ENCODE assay signal across 1 cellular context in the genomic region with DNA sequence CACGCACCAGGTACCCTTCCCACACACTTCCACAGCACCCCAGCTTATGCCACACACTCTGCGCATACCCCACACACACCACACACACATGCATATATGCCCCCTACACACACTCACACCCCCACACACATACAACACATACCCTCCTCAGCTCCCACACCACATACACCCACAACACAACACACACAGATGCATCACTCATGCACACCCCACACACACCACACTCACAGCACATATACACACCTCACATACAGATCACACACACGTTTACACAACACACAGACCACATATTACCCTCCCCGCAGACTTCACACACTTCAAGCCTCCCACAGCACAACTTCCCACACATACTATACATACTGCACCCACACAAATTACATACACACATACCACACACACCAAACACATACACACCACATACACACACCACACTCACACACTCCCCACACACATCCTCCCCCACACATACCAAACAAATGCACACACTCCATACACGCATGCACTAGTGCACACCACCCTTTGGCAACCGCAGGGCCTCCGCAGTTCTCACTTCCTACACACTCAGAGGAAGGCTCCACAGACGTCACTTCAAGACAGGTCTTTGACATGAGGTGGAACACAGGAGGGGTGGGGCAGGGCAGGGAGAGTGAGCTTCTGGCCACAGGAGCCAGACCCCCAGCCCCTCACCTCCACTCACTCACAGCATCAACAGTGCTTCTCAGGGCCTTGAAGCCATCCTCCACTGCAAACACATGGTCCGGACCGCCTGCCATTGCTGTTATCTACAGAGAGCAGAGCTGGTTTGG.
TF ChIP-seq lines count a peak whose summit lies in the region.

No MANE protein-coding gene starts in this region.

TF ChIP-seq in GM12878, 131 proteins besides CTCF, POLR2A, EP300 and RAD21 (continued from another document and continues in another):
- TF ChIP-seq EGR1 (IDR thresholded peaks at IDR 0.05; ENCODE audit: borderline replicate concordance in 1 of 2, low read depth in 2 of 2, low read length in 2 of 2) (0 out of 3 replicates have a peak, but pooled peaks of 1 of the 2 experiments have one; percentile 22), STAT3 (IDR thresholded peaks at IDR 0.05; ENCODE audit: low read depth, low read length) (no peak), MAX (IDR thresholded peaks at IDR 0.05; ENCODE audit: low read depth, low read length) (no peak), CREB1 (IDR thresholded peaks at IDR 0.05; ENCODE audit: low read depth) (peak; percentile 56; the same call in 1 of the 2 replicates), BACH1 (IDR thresholded peaks at IDR 0.05; ENCODE audit: borderline replicate concordance) (peak; percentile 52; the same call in 1 of the 2 replicates), CBX5 (IDR thresholded peaks at IDR 0.05; ENCODE audit: low read depth) (no peak), RB1 (IDR thresholded peaks at IDR 0.05; ENCODE audit: borderline replicate concordance) (no peak), HDGF (IDR thresholded peaks at IDR 0.05) (no peak), GATAD2B (conservative IDR thresholded peaks at IDR 0.05; ENCODE audit: low read depth) (no peak), CHD1 (IDR thresholded peaks at IDR 0.05; ENCODE audit: low read depth, low read length) (no peak), RBBP5 (conservative IDR thresholded peaks at IDR 0.05) (no peak), NBN (IDR thresholded peaks at IDR 0.05) (peak; percentile 91), SIN3A (IDR thresholded peaks at IDR 0.05; ENCODE audit: low read depth, low read length) (no peak), ZBTB40 (IDR thresholded peaks at IDR 0.05; ENCODE audit: borderline replicate concordance) (no peak), ZZZ3 (IDR thresholded peaks at IDR 0.05; ENCODE audit: control insufficient read depth, insufficient read length, low read depth) (no peak), GABPA (IDR thresholded peaks at IDR 0.05; ENCODE audit: low read depth) (no peak), SRF (IDR thresholded peaks at IDR 0.05; ENCODE audit: low read depth in 2 of 2, low read length in 2 of 2) (no peak), SPI1 (IDR thresholded peaks at IDR 0.05; ENCODE audit: borderline replicate concordance, insufficient read depth, low read depth, low read length) (peak; percentile 62; the same call in 1 of the 2 replicates), ATF3 (IDR thresholded peaks at IDR 0.05; ENCODE audit: borderline replicate concordance, extremely low read depth, low read depth, low read length) (no peak), RFX5 (IDR thresholded peaks at IDR 0.05; ENCODE audit: low read depth, low read length) (no peak), CEBPB (IDR thresholded peaks at IDR 0.05; ENCODE audit: borderline replicate concordance in 1 of 2, low read depth in 2 of 2, low read length in 2 of 2) (no peak), MEF2A (IDR thresholded peaks at IDR 0.05; ENCODE audit: insufficient read depth, low read depth, low read length) (no peak), MEF2B (IDR thresholded peaks at IDR 0.05; ENCODE audit: partially characterized antibody, poor library complexity, severe bottlenecking) (no peak), ZBTB4 (CRISPR knock-in tag; IDR thresholded peaks at IDR 0.05) (no peak), ZNF622 (IDR thresholded peaks at IDR 0.05) (no peak), JUNB (IDR thresholded peaks at IDR 0.05) (no peak), BRCA1 (IDR thresholded peaks at IDR 0.05; ENCODE audit: low read depth, low read length) (no peak), POLR2AphosphoS2 (IDR thresholded peaks at IDR 0.05; ENCODE audit: low read depth, low read length) (no peak), BHLHE40 (IDR thresholded peaks at IDR 0.05; ENCODE audit: borderline replicate concordance in 1 of 2, low read depth in 2 of 2, low read length in 1 of 2) (peak; percentile 20 to 48; a peak in 2 of 4 replicates), FOXK2 (IDR thresholded peaks at IDR 0.05) (no peak), BMI1 (IDR thresholded peaks at IDR 0.05; ENCODE audit: borderline replicate concordance) (no peak), REST (IDR thresholded peaks at IDR 0.05; ENCODE audit: low read depth, low read length) (no peak), POU2F2 (IDR thresholded peaks at IDR 0.05; ENCODE audit: borderline replicate concordance, low read depth, low read length) (no peak), WRNIP1 (IDR thresholded peaks at IDR 0.05; ENCODE audit: borderline replicate concordance, low read depth, low read length) (no peak), TCF7 (IDR thresholded peaks at IDR 0.05; ENCODE audit: borderline replicate concordance) (no peak)
- TF ChIP-seq, protein P1, sequence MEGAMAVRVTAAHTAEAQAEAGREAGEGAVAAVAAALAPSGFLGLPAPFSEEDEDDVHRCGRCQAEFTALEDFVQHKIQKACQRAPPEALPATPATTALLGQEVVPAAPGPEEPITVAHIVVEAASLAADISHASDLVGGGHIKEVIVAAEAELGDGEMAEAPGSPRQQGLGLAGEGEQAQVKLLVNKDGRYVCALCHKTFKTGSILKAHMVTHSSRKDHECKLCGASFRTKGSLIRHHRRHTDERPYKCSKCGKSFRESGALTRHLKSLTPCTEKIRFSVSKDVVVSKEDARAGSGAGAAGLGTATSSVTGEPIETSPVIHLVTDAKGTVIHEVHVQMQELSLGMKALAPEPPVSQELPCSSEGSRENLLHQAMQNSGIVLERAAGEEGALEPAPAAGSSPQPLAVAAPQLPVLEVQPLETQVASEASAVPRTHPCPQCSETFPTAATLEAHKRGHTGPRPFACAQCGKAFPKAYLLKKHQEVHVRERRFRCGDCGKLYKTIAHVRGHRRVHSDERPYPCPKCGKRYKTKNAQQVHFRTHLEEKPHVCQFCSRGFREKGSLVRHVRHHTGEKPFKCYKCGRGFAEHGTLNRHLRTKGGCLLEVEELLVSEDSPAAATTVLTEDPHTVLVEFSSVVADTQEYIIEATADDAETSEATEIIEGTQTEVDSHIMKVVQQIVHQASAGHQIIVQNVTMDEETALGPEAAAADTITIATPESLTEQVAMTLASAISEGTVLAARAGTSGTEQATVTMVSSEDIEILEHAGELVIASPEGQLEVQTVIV (IDR thresholded peaks at IDR 0.05; ENCODE audit: borderline replicate concordance, partially characterized antibody), result no peak
- TF ChIP-seq, protein P2, sequence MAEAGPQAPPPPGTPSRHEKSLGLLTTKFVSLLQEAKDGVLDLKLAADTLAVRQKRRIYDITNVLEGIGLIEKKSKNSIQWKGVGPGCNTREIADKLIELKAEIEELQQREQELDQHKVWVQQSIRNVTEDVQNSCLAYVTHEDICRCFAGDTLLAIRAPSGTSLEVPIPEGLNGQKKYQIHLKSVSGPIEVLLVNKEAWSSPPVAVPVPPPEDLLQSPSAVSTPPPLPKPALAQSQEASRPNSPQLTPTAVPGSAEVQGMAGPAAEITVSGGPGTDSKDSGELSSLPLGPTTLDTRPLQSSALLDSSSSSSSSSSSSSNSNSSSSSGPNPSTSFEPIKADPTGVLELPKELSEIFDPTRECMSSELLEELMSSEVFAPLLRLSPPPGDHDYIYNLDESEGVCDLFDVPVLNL (IDR thresholded peaks at IDR 0.05; ENCODE audit: low read depth, low read length), result no peak
- TF ChIP-seq, protein P3, sequence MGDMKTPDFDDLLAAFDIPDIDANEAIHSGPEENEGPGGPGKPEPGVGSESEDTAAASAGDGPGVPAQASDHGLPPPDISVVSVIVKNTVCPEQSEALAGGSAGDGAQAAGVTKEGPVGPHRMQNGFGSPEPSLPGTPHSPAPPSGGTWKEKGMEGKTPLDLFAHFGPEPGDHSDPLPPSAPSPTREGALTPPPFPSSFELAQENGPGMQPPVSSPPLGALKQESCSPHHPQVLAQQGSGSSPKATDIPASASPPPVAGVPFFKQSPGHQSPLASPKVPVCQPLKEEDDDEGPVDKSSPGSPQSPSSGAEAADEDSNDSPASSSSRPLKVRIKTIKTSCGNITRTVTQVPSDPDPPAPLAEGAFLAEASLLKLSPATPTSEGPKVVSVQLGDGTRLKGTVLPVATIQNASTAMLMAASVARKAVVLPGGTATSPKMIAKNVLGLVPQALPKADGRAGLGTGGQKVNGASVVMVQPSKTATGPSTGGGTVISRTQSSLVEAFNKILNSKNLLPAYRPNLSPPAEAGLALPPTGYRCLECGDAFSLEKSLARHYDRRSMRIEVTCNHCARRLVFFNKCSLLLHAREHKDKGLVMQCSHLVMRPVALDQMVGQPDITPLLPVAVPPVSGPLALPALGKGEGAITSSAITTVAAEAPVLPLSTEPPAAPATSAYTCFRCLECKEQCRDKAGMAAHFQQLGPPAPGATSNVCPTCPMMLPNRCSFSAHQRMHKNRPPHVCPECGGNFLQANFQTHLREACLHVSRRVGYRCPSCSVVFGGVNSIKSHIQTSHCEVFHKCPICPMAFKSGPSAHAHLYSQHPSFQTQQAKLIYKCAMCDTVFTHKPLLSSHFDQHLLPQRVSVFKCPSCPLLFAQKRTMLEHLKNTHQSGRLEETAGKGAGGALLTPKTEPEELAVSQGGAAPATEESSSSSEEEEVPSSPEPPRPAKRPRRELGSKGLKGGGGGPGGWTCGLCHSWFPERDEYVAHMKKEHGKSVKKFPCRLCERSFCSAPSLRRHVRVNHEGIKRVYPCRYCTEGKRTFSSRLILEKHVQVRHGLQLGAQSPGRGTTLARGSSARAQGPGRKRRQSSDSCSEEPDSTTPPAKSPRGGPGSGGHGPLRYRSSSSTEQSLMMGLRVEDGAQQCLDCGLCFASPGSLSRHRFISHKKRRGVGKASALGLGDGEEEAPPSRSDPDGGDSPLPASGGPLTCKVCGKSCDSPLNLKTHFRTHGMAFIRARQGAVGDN (IDR thresholded peaks at IDR 0.05), result no peak
